Comparison of ENCODE assay signal across 9 cellular contexts in genomic region chr2:221569342-221570278, GRCh38. TPM values are rescaled to one million over a fixed set of nuclear protein-coding genes. Genes with fewer than 3 reads are reported as not detected.
A peak's percentile ranks its signal among the peaks of the same experiment; 100 is the strongest.
DNase-seq lines count a peak whose midpoint lies in the region; ATAC-seq and TF ChIP-seq lines count a peak whose summit lies in the region.
"Had no signal": no experiment of that assay in that cellular context is flagged by ENCODE, and none has a peak within 500 bp of the region (broad histone marks: within the 10 kb centered on the region; RNA-seq: fewer than 3 reads in every experiment).

No MANE protein-coding gene starts in this region.

- H3K27ac Mint-ChIP-seq in stimulated activated naive CD8-positive, alpha-beta T cell treated with anti-CD3 and anti-CD28 coated beads, Interleukin-15, Interleukin-2, amounts not matched to agents 100 ng/mL and 50 ng/mL, for 24 hours, result no peak overlapping the region
- peak overlapping the region in 1 of 10 donors; percentile 72 for H3K27ac Mint-ChIP-seq in naive thymus-derived CD8-positive, alpha-beta T cell
- H3K27ac Mint-ChIP-seq: activated T-helper 2 cell treated with anti-CD3 and anti-CD28 coated beads, Interferon-gamma antibody, Interleukin-2, Interleukin-4, amounts not matched to agents 10 μg/mL and 5 μg/mL and 100 μg/mL, durations not matched to agents 14 hours and 24 hours and 36 hours had no signal

- intact Hi-C loops in dorsolateral prefrontal cortex (cut with DNase I) (loop anchor here (5.0 kb wide), 2 partner anchors 398 to 1832 kb away; no protein-coding TSS in a partner anchor), body of pancreas (cut with DNase I) (loop anchor here (5.0 to 10.0 kb wide), 3 partner anchors 877 to 1835 kb away; no protein-coding TSS in a partner anchor)

- no peaks in the 10 kb centered on the region for H3K36me3 Mint-ChIP-seq in stimulated activated naive CD8-positive, alpha-beta T cell treated with anti-CD3 and anti-CD28 coated beads, Interleukin-15, Interleukin-2, amounts not matched to agents 100 ng/mL and 50 ng/mL, for 24 hours (ENCODE audit: low read depth)
- H3K36me3 Mint-ChIP-seq in naive thymus-derived CD8-positive, alpha-beta T cell, result peaks cover 0 to 5% (median 0%) of the 10 kb centered on the region in 3 donors

- peak overlapping the region; percentile 82 for H3K4me3 Mint-ChIP-seq in stimulated activated naive CD8-positive, alpha-beta T cell treated with anti-CD3 and anti-CD28 coated beads, Interleukin-15, Interleukin-2, amounts not matched to agents 100 ng/mL and 50 ng/mL, for 24 hours
- peak overlapping the region; percentile 48 to 97 (median 84) for H3K4me3 Mint-ChIP-seq in naive thymus-derived CD8-positive, alpha-beta T cell

- H3K9me3 Mint-ChIP-seq in stimulated activated naive CD8-positive, alpha-beta T cell treated with anti-CD3 and anti-CD28 coated beads, Interleukin-15, Interleukin-2, amounts not matched to agents 100 ng/mL and 50 ng/mL, for 24 hours, result no peaks in the 10 kb centered on the region
- no peaks in the 10 kb centered on the region for H3K9me3 Mint-ChIP-seq in naive thymus-derived CD8-positive, alpha-beta T cell
- H3K9me3 Mint-ChIP-seq: activated T-helper 2 cell treated with anti-CD3 and anti-CD28 coated beads, Interferon-gamma antibody, Interleukin-2, Interleukin-4, amounts not matched to agents 10 μg/mL and 5 μg/mL and 100 μg/mL, durations not matched to agents 14 hours and 24 hours and 36 hours had no signal

- peaks cover 37% of the 10 kb centered on the region for H3K4me1 Mint-ChIP-seq in stimulated activated naive CD8-positive, alpha-beta T cell treated with anti-CD3 and anti-CD28 coated beads, Interleukin-15, Interleukin-2, amounts not matched to agents 100 ng/mL and 50 ng/mL, for 24 hours (ENCODE audit: low read depth)
- H3K4me1 Mint-ChIP-seq in naive thymus-derived CD8-positive, alpha-beta T cell, result peaks cover 15 to 49% (median 41%) of the 10 kb centered on the region in 4 donors

- no peak for DNase-seq in stimulated activated naive CD8-positive, alpha-beta T cell treated with anti-CD3 and anti-CD28 coated beads, Interleukin-15, Interleukin-2, amounts not matched to agents 100 U/mL and 50 U/mL, for 24 hours
- DNase-seq in dorsolateral prefrontal cortex (peak in 1 of 10 donors; percentile 16), body of pancreas (no peak), NAMALWA (ENCODE audit: low spot score) (no peak), GM10248 (ENCODE audit: extremely low spot score) (no peak)
- DNase-seq in naive thymus-derived CD8-positive, alpha-beta T cell, result no peak

- peaks cover 31% of the 10 kb centered on the region for H3K4me1 ChIP-seq in body of pancreas

- POLR2A ChIA-PET in naive thymus-derived CD8-positive, alpha-beta T cell (lab: Charles Lee), result no interaction called here
- POLR2A ChIA-PET in GM10248 (lab: Yijun Ruan, JAX), result no interaction called here

- no peaks in the 10 kb centered on the region for H3K36me3 ChIP-seq in body of pancreas (replicated peaks in 1 of 2; ENCODE audit: insufficient read depth in 1 of 2, low read depth in 2 of 2)

- peak overlapping the region in 58 of 59 donors; percentile 25 to 94 (median 82) for H3K4me3 ChIP-seq in dorsolateral prefrontal cortex
- no peak overlapping the region for H3K4me3 ChIP-seq in body of pancreas

- H3K27me3 Mint-ChIP-seq in stimulated activated naive CD8-positive, alpha-beta T cell treated with anti-CD3 and anti-CD28 coated beads, Interleukin-15, Interleukin-2, amounts not matched to agents 100 ng/mL and 50 ng/mL, for 24 hours, result peaks cover 46% of the 10 kb centered on the region
- H3K27me3 Mint-ChIP-seq in naive thymus-derived CD8-positive, alpha-beta T cell, result peaks cover 39 to 78% (median 47%) of the 10 kb centered on the region in 5 donors

- TF ChIP-seq POLR2A in body of pancreas (IDR thresholded peaks at IDR 0.05), result no peak

- TF ChIP-seq CTCF in dorsolateral prefrontal cortex (IDR thresholded peaks at IDR 0.05 in 54 of 56, conservative IDR thresholded peaks at IDR 0.05 in 2 of 56; ENCODE audit: low read depth in 1 of 56, partially characterized antibody in 56 of 56), result no peak
- TF ChIP-seq CTCF in body of pancreas (IDR thresholded peaks at IDR 0.05), result no peak
- no peak for TF ChIP-seq CTCF in GM10248 (IDR thresholded peaks at IDR 0.05; ENCODE audit: control extremely low read depth, extremely low read depth, low read depth, missing control alignments)

- H3K27ac ChIP-seq in dorsolateral prefrontal cortex (peak overlapping the region in 36 of 59 donors; percentile 5 to 92 (median 56)), body of pancreas (no peak overlapping the region)

- no peaks in the 10 kb centered on the region for H3K9me3 ChIP-seq in body of pancreas

- peaks cover 0 to 34% (median 0%) of the 10 kb centered on the region in 45 donors for H3K27me3 ChIP-seq in dorsolateral prefrontal cortex
- peaks cover 0 to 34% of the 10 kb centered on the region in 2 donors for H3K27me3 ChIP-seq in body of pancreas

- 16 to 39% methylated on average over 25 of the region's 25 CpGs for WGBS in body of pancreas, 2 donors

- no peak for ATAC-seq in stimulated activated naive CD8-positive, alpha-beta T cell treated with anti-CD3 and anti-CD28 coated beads, Interleukin-15, Interleukin-2, amounts not matched to agents 100 U/mL and 50 U/mL, for 24 hours
- no peak for ATAC-seq in naive thymus-derived CD8-positive, alpha-beta T cell
- ATAC-seq in GM21390 (IDR thresholded peaks at IDR 0.05; ENCODE audit: unreplicated experiment), result no peak
- ATAC-seq in body of pancreas, result no peak

- CTCF ChIA-PET in GM10248 (lab: Yijun Ruan, JAX), result no interaction called here

RNA-seq across cellular contexts. Expression of gene EPHA4, which starts 2.5 kb away (rescaled TPM):
- 100 to 1,000 TPM in 117 of 120 experiments, 10 to 100 TPM in 3; 61.1 to 341 (median 199) TPM for total RNA-seq in dorsolateral prefrontal cortex
- total RNA-seq in naive thymus-derived CD8-positive, alpha-beta T cell, result 1 to 10 TPM; 8.2 to 9.7 TPM
- polyA plus RNA-seq in naive thymus-derived CD8-positive, alpha-beta T cell, result 1 to 10 TPM in 1 of 3 donors, under 1 TPM in 2; 0.41 to 4.5 (median 0.46) TPM
- total RNA-seq in body of pancreas, result 1 to 10 TPM; 4.0 to 5.2 TPM

Comparison
In these comparisons a context has a peak if more than half of its experiments do, and no peak if none do; other contexts are left out.
1. H3K27ac ChIP-seq: peak in dorsolateral prefrontal cortex (36 of 59); none in body of pancreas (0 of 4).
2. H3K4me3 ChIP-seq: peak in dorsolateral prefrontal cortex (58 of 59); none in body of pancreas (0 of 2).
3. RNA of gene EPHA4, which starts 2.5 kb away (total RNA-seq): 61.1 to 341 TPM in dorsolateral prefrontal cortex; 8.2 to 9.7 TPM in naive thymus-derived CD8-positive, alpha-beta T cell and 4.0 to 5.2 TPM in body of pancreas; every median in the first group is over 4 times any median in the second.